In the genomic region with DNA sequence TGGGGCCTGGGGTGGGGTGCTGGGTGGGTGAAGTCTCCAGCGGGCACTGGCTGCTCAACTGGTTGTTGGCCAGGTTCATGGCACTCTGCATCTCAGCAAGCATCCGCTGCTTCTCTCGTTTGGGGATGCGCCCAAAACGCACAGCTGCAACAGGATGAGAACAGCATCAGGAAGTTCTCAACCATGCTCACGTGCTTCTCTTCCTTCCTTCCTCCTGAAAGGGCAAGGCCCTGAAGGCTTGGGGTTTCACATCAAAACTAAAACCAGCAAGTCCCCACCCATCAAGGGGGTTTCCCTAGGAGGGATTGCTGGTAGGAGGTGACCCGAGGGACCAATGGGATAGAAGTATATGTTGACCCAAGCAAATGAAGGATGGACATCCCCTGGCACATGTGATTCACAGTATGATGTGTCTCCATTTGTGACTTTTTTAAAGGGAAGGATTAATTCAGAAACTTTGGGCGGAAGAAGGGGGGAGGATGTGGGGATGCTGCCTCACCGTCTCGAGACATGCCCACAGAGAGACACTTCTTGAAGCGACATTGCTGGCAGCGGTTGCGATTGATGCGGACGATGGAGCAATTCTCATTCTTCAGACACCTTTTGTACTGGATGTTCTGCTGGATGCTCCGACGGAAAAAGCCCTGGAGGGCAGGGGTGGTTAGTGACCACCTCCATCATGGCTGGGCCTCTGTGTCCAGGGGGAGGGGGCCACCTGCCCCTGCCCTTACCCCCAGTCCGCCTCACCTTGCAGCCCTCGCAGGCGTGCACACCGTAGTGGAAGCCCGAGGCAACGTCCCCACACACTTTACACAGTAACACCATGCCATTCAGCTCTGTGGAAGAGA, we compare ENCODE assay signal across 2 cellular contexts.
A peak's percentile ranks its signal among the peaks of the same experiment; 100 is the strongest.
TF ChIP-seq lines count a peak whose summit lies in the region.

No MANE protein-coding gene starts in this region.

TF ChIP-seq in liver, 16 proteins besides CTCF, POLR2A, EP300 and RAD21:
- peak; percentile 47 for TF ChIP-seq SP1 (IDR thresholded peaks at IDR 0.05)
- TF ChIP-seq, protein P1, sequence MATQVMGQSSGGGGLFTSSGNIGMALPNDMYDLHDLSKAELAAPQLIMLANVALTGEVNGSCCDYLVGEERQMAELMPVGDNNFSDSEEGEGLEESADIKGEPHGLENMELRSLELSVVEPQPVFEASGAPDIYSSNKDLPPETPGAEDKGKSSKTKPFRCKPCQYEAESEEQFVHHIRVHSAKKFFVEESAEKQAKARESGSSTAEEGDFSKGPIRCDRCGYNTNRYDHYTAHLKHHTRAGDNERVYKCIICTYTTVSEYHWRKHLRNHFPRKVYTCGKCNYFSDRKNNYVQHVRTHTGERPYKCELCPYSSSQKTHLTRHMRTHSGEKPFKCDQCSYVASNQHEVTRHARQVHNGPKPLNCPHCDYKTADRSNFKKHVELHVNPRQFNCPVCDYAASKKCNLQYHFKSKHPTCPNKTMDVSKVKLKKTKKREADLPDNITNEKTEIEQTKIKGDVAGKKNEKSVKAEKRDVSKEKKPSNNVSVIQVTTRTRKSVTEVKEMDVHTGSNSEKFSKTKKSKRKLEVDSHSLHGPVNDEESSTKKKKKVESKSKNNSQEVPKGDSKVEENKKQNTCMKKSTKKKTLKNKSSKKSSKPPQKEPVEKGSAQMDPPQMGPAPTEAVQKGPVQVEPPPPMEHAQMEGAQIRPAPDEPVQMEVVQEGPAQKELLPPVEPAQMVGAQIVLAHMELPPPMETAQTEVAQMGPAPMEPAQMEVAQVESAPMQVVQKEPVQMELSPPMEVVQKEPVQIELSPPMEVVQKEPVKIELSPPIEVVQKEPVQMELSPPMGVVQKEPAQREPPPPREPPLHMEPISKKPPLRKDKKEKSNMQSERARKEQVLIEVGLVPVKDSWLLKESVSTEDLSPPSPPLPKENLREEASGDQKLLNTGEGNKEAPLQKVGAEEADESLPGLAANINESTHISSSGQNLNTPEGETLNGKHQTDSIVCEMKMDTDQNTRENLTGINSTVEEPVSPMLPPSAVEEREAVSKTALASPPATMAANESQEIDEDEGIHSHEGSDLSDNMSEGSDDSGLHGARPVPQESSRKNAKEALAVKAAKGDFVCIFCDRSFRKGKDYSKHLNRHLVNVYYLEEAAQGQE (IDR thresholded peaks at IDR 0.05): no peak
- peak; percentile 57 for TF ChIP-seq NR2F2 (IDR thresholded peaks at IDR 0.05)
- TF ChIP-seq, protein P2, sequence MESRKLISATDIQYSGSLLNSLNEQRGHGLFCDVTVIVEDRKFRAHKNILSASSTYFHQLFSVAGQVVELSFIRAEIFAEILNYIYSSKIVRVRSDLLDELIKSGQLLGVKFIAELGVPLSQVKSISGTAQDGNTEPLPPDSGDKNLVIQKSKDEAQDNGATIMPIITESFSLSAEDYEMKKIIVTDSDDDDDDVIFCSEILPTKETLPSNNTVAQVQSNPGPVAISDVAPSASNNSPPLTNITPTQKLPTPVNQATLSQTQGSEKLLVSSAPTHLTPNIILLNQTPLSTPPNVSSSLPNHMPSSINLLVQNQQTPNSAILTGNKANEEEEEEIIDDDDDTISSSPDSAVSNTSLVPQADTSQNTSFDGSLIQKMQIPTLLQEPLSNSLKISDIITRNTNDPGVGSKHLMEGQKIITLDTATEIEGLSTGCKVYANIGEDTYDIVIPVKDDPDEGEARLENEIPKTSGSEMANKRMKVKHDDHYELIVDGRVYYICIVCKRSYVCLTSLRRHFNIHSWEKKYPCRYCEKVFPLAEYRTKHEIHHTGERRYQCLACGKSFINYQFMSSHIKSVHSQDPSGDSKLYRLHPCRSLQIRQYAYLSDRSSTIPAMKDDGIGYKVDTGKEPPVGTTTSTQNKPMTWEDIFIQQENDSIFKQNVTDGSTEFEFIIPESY (IDR thresholded peaks at IDR 0.05): no peak
- TF ChIP-seq RXRA (IDR thresholded peaks at IDR 0.05): peak in 1 of 2 donors; percentile 42

TF ChIP-seq in HepG2, 621 proteins besides CTCF, POLR2A, EP300 and RAD21:
- TF ChIP-seq ZKSCAN8 (CRISPR knock-in tag; IDR thresholded peaks at IDR 0.05; ENCODE audit: borderline replicate concordance) (no peak), ZNF552 (CRISPR knock-in tag; IDR thresholded peaks at IDR 0.05; ENCODE audit: borderline replicate concordance) (no peak)
- TF ChIP-seq, protein P3, sequence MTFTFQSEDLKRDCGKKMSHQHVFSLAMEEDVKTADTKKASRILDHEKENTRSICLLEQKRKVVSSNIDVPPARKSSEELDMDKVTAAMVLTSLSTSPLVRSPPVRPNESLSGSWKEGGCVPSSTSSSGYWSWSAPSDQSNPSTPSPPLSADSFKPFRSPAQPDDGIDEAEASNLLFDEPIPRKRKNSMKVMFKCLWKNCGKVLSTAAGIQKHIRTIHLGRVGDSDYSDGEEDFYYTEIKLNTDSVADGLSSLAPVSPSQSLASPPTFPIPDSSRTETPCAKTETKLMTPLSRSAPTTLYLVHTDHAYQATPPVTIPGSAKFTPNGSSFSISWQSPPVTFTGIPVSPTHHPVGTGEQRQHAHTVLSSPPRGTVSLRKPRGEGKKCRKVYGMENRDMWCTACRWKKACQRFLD (CRISPR knock-in tag; IDR thresholded peaks at IDR 0.05; ENCODE audit: borderline replicate concordance): no peak
- TF ChIP-seq, protein P4, sequence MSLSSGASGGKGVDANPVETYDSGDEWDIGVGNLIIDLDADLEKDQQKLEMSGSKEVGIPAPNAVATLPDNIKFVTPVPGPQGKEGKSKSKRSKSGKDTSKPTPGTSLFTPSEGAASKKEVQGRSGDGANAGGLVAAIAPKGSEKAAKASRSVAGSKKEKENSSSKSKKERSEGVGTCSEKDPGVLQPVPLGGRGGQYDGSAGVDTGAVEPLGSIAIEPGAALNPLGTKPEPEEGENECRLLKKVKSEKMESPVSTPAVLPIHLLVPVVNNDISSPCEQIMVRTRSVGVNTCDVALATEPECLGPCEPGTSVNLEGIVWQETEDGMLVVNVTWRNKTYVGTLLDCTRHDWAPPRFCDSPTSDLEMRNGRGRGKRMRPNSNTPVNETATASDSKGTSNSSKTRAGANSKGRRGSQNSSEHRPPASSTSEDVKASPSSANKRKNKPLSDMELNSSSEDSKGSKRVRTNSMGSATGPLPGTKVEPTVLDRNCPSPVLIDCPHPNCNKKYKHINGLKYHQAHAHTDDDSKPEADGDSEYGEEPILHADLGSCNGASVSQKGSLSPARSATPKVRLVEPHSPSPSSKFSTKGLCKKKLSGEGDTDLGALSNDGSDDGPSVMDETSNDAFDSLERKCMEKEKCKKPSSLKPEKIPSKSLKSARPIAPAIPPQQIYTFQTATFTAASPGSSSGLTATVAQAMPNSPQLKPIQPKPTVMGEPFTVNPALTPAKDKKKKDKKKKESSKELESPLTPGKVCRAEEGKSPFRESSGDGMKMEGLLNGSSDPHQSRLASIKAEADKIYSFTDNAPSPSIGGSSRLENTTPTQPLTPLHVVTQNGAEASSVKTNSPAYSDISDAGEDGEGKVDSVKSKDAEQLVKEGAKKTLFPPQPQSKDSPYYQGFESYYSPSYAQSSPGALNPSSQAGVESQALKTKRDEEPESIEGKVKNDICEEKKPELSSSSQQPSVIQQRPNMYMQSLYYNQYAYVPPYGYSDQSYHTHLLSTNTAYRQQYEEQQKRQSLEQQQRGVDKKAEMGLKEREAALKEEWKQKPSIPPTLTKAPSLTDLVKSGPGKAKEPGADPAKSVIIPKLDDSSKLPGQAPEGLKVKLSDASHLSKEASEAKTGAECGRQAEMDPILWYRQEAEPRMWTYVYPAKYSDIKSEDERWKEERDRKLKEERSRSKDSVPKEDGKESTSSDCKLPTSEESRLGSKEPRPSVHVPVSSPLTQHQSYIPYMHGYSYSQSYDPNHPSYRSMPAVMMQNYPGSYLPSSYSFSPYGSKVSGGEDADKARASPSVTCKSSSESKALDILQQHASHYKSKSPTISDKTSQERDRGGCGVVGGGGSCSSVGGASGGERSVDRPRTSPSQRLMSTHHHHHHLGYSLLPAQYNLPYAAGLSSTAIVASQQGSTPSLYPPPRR (CRISPR knock-in tag; IDR thresholded peaks at IDR 0.05; ENCODE audit: borderline replicate concordance): no peak
